ENCODE assay signal across 14 cellular contexts in the genomic region with DNA sequence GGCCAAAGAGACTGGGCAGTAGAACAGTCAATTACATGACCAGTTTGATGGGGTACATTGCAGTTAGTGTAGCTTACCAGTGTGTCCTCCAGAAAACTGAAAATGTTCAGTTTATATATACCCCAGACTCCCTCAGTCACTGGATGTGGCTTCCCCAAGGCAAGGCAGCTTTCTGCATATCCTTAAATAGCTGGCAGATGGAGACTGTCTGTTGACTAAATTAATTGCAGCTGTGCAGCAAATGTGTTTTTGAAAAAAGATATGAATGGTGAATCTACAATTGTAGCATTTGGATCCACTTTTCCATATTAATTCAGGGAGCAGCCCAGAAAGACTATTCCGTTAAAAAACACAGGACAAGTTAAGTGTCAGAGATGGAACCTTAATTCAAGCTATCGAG.
"Had no signal": no experiment of that assay in that cellular context is flagged by ENCODE, and none has a peak within 500 bp of the region (broad histone marks: within the 10 kb centered on the region; RNA-seq: fewer than 3 reads in every experiment).

No MANE protein-coding gene starts in this region.

- H3K27ac ChIP-seq: ascending aorta, esophagus squamous epithelium, lower lobe of right lung, neutrophil, VCaP had no signal

- H3K27me3 ChIP-seq: ascending aorta, esophagus squamous epithelium, neutrophil had no signal

- H3K4me1 ChIP-seq: ascending aorta, esophagus squamous epithelium, lower lobe of right lung had no signal

- H3K4me3 ChIP-seq: ascending aorta, esophagus squamous epithelium, lower lobe of right lung, skin epidermis had no signal

- DNase-seq: activated CD4-positive, alpha-beta memory T cell treated with anti-CD3 and anti-CD28 coated beads for 36 hours; activated gamma-delta T cell treated with Interleukin-2 at 50 U/mL for 16 hours; activated naive CD8-positive, alpha-beta T cell treated with anti-CD3 and anti-CD28 coated beads, Interleukin-2, amount 10 ng/mL, durations not matched to agents 7 days and 5 days; activated T-cell treated with anti-CD3 and anti-CD28 coated beads, Interleukin-2, amount 50 U/mL, for 72 hours; esophagus squamous epithelium; immature natural killer cell; lower lobe of right lung; midbrain; naive thymus-derived CD4-positive, alpha-beta T cell; retina had no signal

- H3K9me3 ChIP-seq: ascending aorta, esophagus squamous epithelium, lower lobe of right lung, neutrophil had no signal

- ATAC-seq: activated T-cell treated with anti-CD3 and anti-CD28 coated beads, Interleukin-2, amount 50 U/mL, for 72 hours; lower lobe of right lung; naive thymus-derived CD4-positive, alpha-beta T cell had no signal

- H3K36me3 ChIP-seq: ascending aorta, esophagus squamous epithelium, lower lobe of right lung, neutrophil had no signal
